In genomic region chr15:74283366-74283765, GRCh38 we compare ENCODE assay signal across 18 cellular contexts. TPM values are rescaled to one million over a fixed set of nuclear protein-coding genes. Genes with fewer than 3 reads are reported as not detected.
"Had no signal": no experiment of that assay in that cellular context is flagged by ENCODE, and none has a peak within 500 bp of the region (broad histone marks: within the 10 kb centered on the region; RNA-seq: fewer than 3 reads in every experiment).

No MANE protein-coding gene starts in this region.

- H3K27ac Mint-ChIP-seq: activated naive CD8-positive, alpha-beta T cell; memory B cell; naive thymus-derived CD8-positive, alpha-beta T cell; T-helper 1 cell treated with Interleukin-12 subunit alpha and Interleukin-12 subunit beta and Interleukin-4 antibody, amounts not matched to agents 30 μg/mL and 1 μg/mL, for 36 hours had no signal

- H3K27me3 Mint-ChIP-seq: activated naive CD8-positive, alpha-beta T cell had no signal

- H3K4me1 Mint-ChIP-seq: central memory CD8-positive, alpha-beta T cell; memory B cell; naive thymus-derived CD8-positive, alpha-beta T cell had no signal

- H3K9me3 ChIP-seq: left ventricle myocardium inferior, psoas muscle, thoracic aorta, upper lobe of right lung had no signal

- DNase-seq: activated CD4-positive, alpha-beta T cell treated with anti-CD3 and anti-CD28 coated beads for 48 hours; activated gamma-delta T cell treated with Interleukin-2 at 50 U/mL for 16 hours; brain microvascular endothelial cell; kidney; left ventricle myocardium inferior; naive thymus-derived CD8-positive, alpha-beta T cell; occipital lobe; psoas muscle; stimulated activated CD4-positive, alpha-beta T cell treated with anti-CD3 and anti-CD28 coated beads, Interleukin-1b, Interleukin-23, amount 100 ng/mL, for 48 hours; upper lobe of right lung had no signal

- H3K36me3 ChIP-seq: brain microvascular endothelial cell, left ventricle myocardium inferior, thoracic aorta, upper lobe of right lung had no signal

- H3K4me3 Mint-ChIP-seq: activated naive CD8-positive, alpha-beta T cell; central memory CD8-positive, alpha-beta T cell; memory B cell; naive thymus-derived CD8-positive, alpha-beta T cell; T-helper 1 cell treated with Interleukin-12 subunit alpha and Interleukin-12 subunit beta and Interleukin-4 antibody, amounts not matched to agents 30 μg/mL and 1 μg/mL, for 36 hours had no signal

- H3K4me3 ChIP-seq: coronary artery, left ventricle myocardium inferior, psoas muscle, thoracic aorta, upper lobe of right lung had no signal

- H3K27ac ChIP-seq: brain microvascular endothelial cell, coronary artery, left ventricle myocardium inferior, psoas muscle, thoracic aorta, upper lobe of right lung had no signal

- ATAC-seq: esophagus mucosa; naive thymus-derived CD8-positive, alpha-beta T cell; psoas muscle; upper lobe of right lung had no signal

- H3K9me3 Mint-ChIP-seq: central memory CD8-positive, alpha-beta T cell; memory B cell; naive thymus-derived CD8-positive, alpha-beta T cell; T-helper 1 cell treated with Interleukin-12 subunit alpha and Interleukin-12 subunit beta and Interleukin-4 antibody, amounts not matched to agents 30 μg/mL and 1 μg/mL, for 36 hours had no signal

- H3K4me1 ChIP-seq: left ventricle myocardium inferior, psoas muscle, upper lobe of right lung had no signal

- H3K36me3 Mint-ChIP-seq: activated naive CD8-positive, alpha-beta T cell; memory B cell; naive thymus-derived CD8-positive, alpha-beta T cell had no signal

RNA-seq across cellular contexts. Expression of gene CCDC33, which starts 47.2 kb away (rescaled TPM):
- total RNA-seq: glomerular endothelial cell; naive thymus-derived CD8-positive, alpha-beta T cell; occipital lobe; psoas muscle; thoracic aorta; upper lobe of right lung had no signal
- polyA plus RNA-seq: naive thymus-derived CD8-positive, alpha-beta T cell had no signal
